ENCODE assay signal across 1 cellular context in genomic region chr5:179870403-179870903, GRCh38.
TF ChIP-seq lines count a peak whose summit lies in the region.

No MANE protein-coding gene starts in this region.

TF ChIP-seq in SK-N-SH, 30 proteins besides CTCF, POLR2A, EP300 and RAD21:
- no peak for TF ChIP-seq POLR2AphosphoS5 (IDR thresholded peaks at IDR 0.05; ENCODE audit: low read depth, low read length)
- TF ChIP-seq CHD2 (IDR thresholded peaks at IDR 0.05; ENCODE audit: low read length, partially characterized antibody) = no peak
- TF ChIP-seq USF1 (IDR thresholded peaks at IDR 0.05; ENCODE audit: borderline replicate concordance, low read depth) = no peak
- no peak for TF ChIP-seq MEF2A (IDR thresholded peaks at IDR 0.05; ENCODE audit: borderline replicate concordance, low read depth)
- TF ChIP-seq RCOR1 (IDR thresholded peaks at IDR 0.05; ENCODE audit: low read length) = no peak
- TF ChIP-seq MAX (IDR thresholded peaks at IDR 0.05; ENCODE audit: low read depth) = no peak
- TF ChIP-seq MXI1 (IDR thresholded peaks at IDR 0.05; ENCODE audit: low read depth, low read length) = no peak
- TF ChIP-seq IRF3 (IDR thresholded peaks at IDR 0.05; ENCODE audit: low read depth, low read length) = no peak
- no peak for TF ChIP-seq FOSL2 (IDR thresholded peaks at IDR 0.05; ENCODE audit: borderline replicate concordance, low read depth)
